Comparison of ENCODE assay signal across 13 cellular contexts in the genomic region with DNA sequence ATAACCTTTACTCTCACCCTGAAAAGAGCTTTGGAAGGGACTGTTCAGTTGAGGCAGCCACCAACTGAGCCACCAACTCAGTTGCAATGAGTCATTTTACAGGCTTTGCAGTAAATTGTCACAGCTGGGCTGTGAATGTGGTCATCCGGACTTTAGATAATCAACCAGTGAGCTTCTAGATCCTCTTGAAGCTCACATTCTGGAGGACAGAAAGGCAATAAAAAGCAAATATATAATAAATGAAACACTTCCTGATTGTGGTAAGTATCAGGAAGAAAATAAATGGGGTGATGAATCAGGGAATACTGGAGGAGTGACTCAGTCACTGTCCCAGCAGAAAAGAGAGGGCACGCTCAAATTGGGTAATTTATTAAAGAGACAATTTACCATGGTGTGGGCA. TPM values are rescaled to one million over a fixed set of nuclear protein-coding genes. Genes with fewer than 3 reads are reported as not detected.
DNase-seq lines count a peak whose midpoint lies in the region; TF ChIP-seq lines count a peak whose summit lies in the region.
"Had no signal": no experiment of that assay in that cellular context is flagged by ENCODE, and none has a peak within 500 bp of the region (broad histone marks: within the 10 kb centered on the region; RNA-seq: fewer than 3 reads in every experiment).

No MANE protein-coding gene starts in this region.

- intact Hi-C loops in adrenal gland (cut with DNase I), result loop anchor here in 1 of 2 donors (5.0 kb wide), 1 partner anchor 208 kb away; no protein-coding TSS in a partner anchor

- TF ChIP-seq POLR2A in adrenal gland (IDR thresholded peaks at IDR 0.05), result no peak

- DNase-seq in GM23248, result peak; percentile 87
- peak; percentile 28 for DNase-seq in non-pigmented ciliary epithelial cell (ENCODE audit: low read depth)
- DNase-seq in dedifferentiated amniotic fluid mesenchymal stem cell (ENCODE audit: extremely low spot score), result no peak
- DNase-seq in islet precursor cell, result no peak
- DNase-seq in adrenal gland, result no peak
- no peak for DNase-seq in NCI-H82 treated with DMSO at 0.1 percent for 48 hours (lab: John Stamatoyannopoulos, UW; ENCODE audit: unreplicated experiment)
- DNase-seq: DMS79 treated with DMSO at 0.1 percent for 48 hours, lower lobe of right lung, NCI-H82, testis had no signal

- no peaks in the 10 kb centered on the region for H3K36me3 ChIP-seq in GM23248 (ENCODE audit: low read depth)
- no peaks in the 10 kb centered on the region for H3K36me3 ChIP-seq in OCI-LY3 (replicated peaks; ENCODE audit: low read depth, low read length)
- H3K36me3 ChIP-seq in adrenal gland (replicated peaks in 1 of 2), result no peaks in the 10 kb centered on the region
- H3K36me3 ChIP-seq: lower lobe of right lung had no signal

- H3K79me2 ChIP-seq in GM23248 (ENCODE audit: insufficient read depth) (no peaks in the 10 kb centered on the region), OCI-LY3 (ENCODE audit: low read length) (no peaks in the 10 kb centered on the region)

- WGBS in GM23248 (ENCODE audit: low coverage in 1 of 2, low lambda C conversion rate in 2 of 2, missing lambda C conversion rate in 2 of 2), 2 experiments, result 0 to 3% methylated on average over 2 of the region's 2 CpGs
- WGBS in adrenal gland, 4 donors, result 49 to 70% (median 53%) methylated on average over 2 of the region's 2 CpGs

- H3K4me3 ChIP-seq in GM23248 (no peak overlapping the region), OCI-LY3 (ENCODE audit: low read length) (no peak overlapping the region), adrenal gland (no peak overlapping the region)
- H3K4me3 ChIP-seq: lower lobe of right lung, testis had no signal

- H3F3A ChIP-seq in GM23248 (ENCODE audit: insufficient read depth), result peaks cover 7% of the 10 kb centered on the region

- H2AFZ ChIP-seq in GM23248, result no peak overlapping the region
- no peak overlapping the region for H2AFZ ChIP-seq in OCI-LY3 (ENCODE audit: low read depth, low read length)

- no peaks in the 10 kb centered on the region for H3K9me3 ChIP-seq in GM23248 (ENCODE audit: low read depth)
- H3K9me3 ChIP-seq in OCI-LY3 (ENCODE audit: insufficient read depth, low read length), result no peaks in the 10 kb centered on the region
- H3K9me3 ChIP-seq in adrenal gland (replicated peaks in 1 of 3), result no peaks in the 10 kb centered on the region
- H3K9me3 ChIP-seq: lower lobe of right lung, testis had no signal

- TF ChIP-seq CTCF in OCI-LY3 (IDR thresholded peaks at IDR 0.05; ENCODE audit: low read depth, low read length) (no peak), adrenal gland (IDR thresholded peaks at IDR 0.05) (no peak)

- H3K27ac ChIP-seq in GM23248, result peak overlapping the region; percentile 39
- H3K27ac ChIP-seq in OCI-LY3 (ENCODE audit: low read length), result no peak overlapping the region
- peak overlapping the region; percentile 58 for H3K27ac ChIP-seq in cingulate gyrus (ENCODE audit: low read depth, low read length)
- no peak overlapping the region for H3K27ac ChIP-seq in adrenal gland
- H3K27ac ChIP-seq: lower lobe of right lung, testis had no signal

- H3K4me2 ChIP-seq in GM23248 (ENCODE audit: unreplicated experiment) (peak overlapping the region; percentile 6), OCI-LY3 (ENCODE audit: low read length) (peak overlapping the region; percentile 4; the same call in 1 of the 2 replicates)

- H4K20me1 ChIP-seq in GM23248 (ENCODE audit: insufficient read depth) (no peaks in the 10 kb centered on the region), OCI-LY3 (ENCODE audit: insufficient read depth, low read length) (no peaks in the 10 kb centered on the region)

- in situ Hi-C loops in GM23248 (cut with MboI), result loop anchor here (10.0 kb wide), 1 partner anchor 405 kb away; no protein-coding TSS in a partner anchor

- H3K9ac ChIP-seq in GM23248 (no peak overlapping the region), OCI-LY3 (ENCODE audit: low read length) (no peak overlapping the region)

- H3K27me3 ChIP-seq in GM23248 (replicated peaks; ENCODE audit: insufficient read depth), result no peaks in the 10 kb centered on the region
- peaks cover 16% of the 10 kb centered on the region for H3K27me3 ChIP-seq in OCI-LY3 (ENCODE audit: low read depth, low read length)
- H3K27me3 ChIP-seq in adrenal gland, result no peaks in the 10 kb centered on the region
- H3K27me3 ChIP-seq: testis had no signal

- no peaks in the 10 kb centered on the region for H3K9me2 ChIP-seq in GM23248 (ENCODE audit: insufficient read depth)

- H3K4me1 ChIP-seq in GM23248 (ENCODE audit: insufficient read depth) (peaks cover 18% of the 10 kb centered on the region), OCI-LY3 (ENCODE audit: low read length) (peaks cover 43% of the 10 kb centered on the region), adrenal gland (replicated peaks in 1 of 2) (peaks cover 0 to 4% of the 10 kb centered on the region in 2 donors)
- H3K4me1 ChIP-seq: testis had no signal

RNA-seq across cellular contexts. Expression of a gene that starts 13.2 kb away (rescaled TPM):
- not detected in 2 replicates for total RNA-seq in GM23248 (2014; rRNA removed; shearing (Covaris generic))
- polyA plus RNA-seq in GM23248 (2016; fragmentation: Nextera tagmentation; extraction: Ambion mirVana) (not detected in 2 replicates), adrenal gland (under 1 TPM in 1 of 3 donors, not detected in 2; 0.80 TPM)
- total RNA-seq in adrenal gland, result under 1 TPM in 1 of 8 donors, not detected in 7; 0.39 TPM
- total RNA-seq: lower lobe of right lung, progenitor cell of endocrine pancreas had no signal

Comparison
In these comparisons a context has a peak if more than half of its experiments do, and no peak if none do; other contexts are left out.
1. DNase-seq: peak in GM23248 (single experiment) and non-pigmented ciliary epithelial cell (single experiment); none in dedifferentiated amniotic fluid mesenchymal stem cell (single experiment), islet precursor cell (single experiment), adrenal gland (0 of 7) and NCI-H82 treated with DMSO at 0.1 percent for 48 hours (single experiment).
2. H3K27ac ChIP-seq: peak in GM23248 (single experiment) and cingulate gyrus (single experiment); none in OCI-LY3 (single experiment) and adrenal gland (0 of 5).